Comparison of ENCODE assay signal across 20 cellular contexts in the genomic region with DNA sequence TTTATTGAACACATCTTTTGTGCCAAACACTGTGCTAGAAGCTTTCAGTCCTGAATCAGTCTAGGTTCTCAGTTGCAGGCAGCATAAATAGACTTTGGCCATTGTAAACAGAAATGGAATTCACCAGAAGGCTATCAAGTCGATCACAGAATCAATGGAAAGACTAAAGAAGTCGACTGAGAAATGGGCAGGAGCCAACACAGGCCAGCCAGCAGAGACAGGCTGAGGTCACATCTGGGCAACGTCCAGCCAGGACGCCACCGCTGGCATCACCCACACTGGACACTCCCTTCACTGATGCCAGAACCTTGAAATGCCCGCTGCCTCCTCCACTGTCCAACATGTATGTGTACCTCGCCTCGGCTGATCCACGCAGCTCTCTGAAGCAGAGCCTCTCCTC. TPM values are rescaled to one million over a fixed set of nuclear protein-coding genes. Genes with fewer than 3 reads are reported as not detected.
"Had no signal": no experiment of that assay in that cellular context is flagged by ENCODE, and none has a peak within 500 bp of the region (broad histone marks: within the 10 kb centered on the region; RNA-seq: fewer than 3 reads in every experiment).

No MANE protein-coding gene starts in this region.

- H3K36me3 ChIP-seq: esophagus squamous epithelium, heart left ventricle, left lung, lower lobe of right lung, neutrophil, right atrium auricular region, stomach, thyroid gland, upper lobe of right lung, vagina had no signal

- H3K4me1 ChIP-seq: esophagus squamous epithelium, heart left ventricle, left lung, lower lobe of right lung, right atrium auricular region, thyroid gland, upper lobe of right lung, vagina had no signal

- H3K27me3 ChIP-seq: right atrium auricular region, thyroid gland, vagina had no signal

- H3K9me3 ChIP-seq: esophagus squamous epithelium, heart left ventricle, left lung, lower lobe of right lung, neutrophil, right atrium auricular region, stomach, thyroid gland, upper lobe of right lung, vagina had no signal

- H3K4me3 ChIP-seq: esophagus squamous epithelium, heart left ventricle, left lung, lower lobe of right lung, right atrium auricular region, stomach, thyroid gland, upper lobe of right lung, vagina had no signal

- H3K27ac ChIP-seq: esophagus squamous epithelium, heart left ventricle, left lung, lower lobe of right lung, neutrophil, right atrium auricular region, stomach, thyroid gland, upper lobe of right lung, vagina had no signal

- ATAC-seq: effector memory CD8-positive, alpha-beta T cell; left lung; lower lobe of right lung; naive thymus-derived CD8-positive, alpha-beta T cell; upper lobe of right lung had no signal

- DNase-seq: effector memory CD8-positive, alpha-beta T cell; esophagus squamous epithelium; foreskin fibroblast; heart left ventricle; kidney glomerular epithelial cell; left lung; lower lobe of right lung; mesendoderm; naive thymus-derived CD8-positive, alpha-beta T cell; small intestine; stimulated activated CD4-positive, alpha-beta T cell treated with anti-CD3 and anti-CD28 coated beads, Interleukin-12 subunit alpha, Interleukin-12 subunit beta, amount 100 ng/mL, for 4 hours; stimulated activated naive CD4-positive, alpha-beta T cell; stomach; thyroid gland; upper lobe of right lung had no signal

RNA-seq across cellular contexts. Expression of gene CNTN2, which starts 5.5 kb away (rescaled TPM):
- total RNA-seq: epithelial cell of proximal tubule; left lung; lower lobe of right lung; naive thymus-derived CD8-positive, alpha-beta T cell; osteocyte; upper lobe of right lung had no signal
- polyA plus RNA-seq: naive thymus-derived CD8-positive, alpha-beta T cell had no signal
